ENCODE assay signal across 12 cellular contexts in genomic region chr17:61335105-61335844, GRCh38.
A peak's percentile ranks its signal among the peaks of the same experiment; 100 is the strongest.
DNase-seq lines count a peak whose midpoint lies in the region; ATAC-seq and TF ChIP-seq lines count a peak whose summit lies in the region.
"Had no signal": no experiment of that assay in that cellular context is flagged by ENCODE, and none has a peak within 500 bp of the region (broad histone marks: within the 10 kb centered on the region; RNA-seq: fewer than 3 reads in every experiment).

No MANE protein-coding gene starts in this region.

- H3K9me3 ChIP-seq in BE2C: no peaks in the 10 kb centered on the region
- H3K9me3 ChIP-seq: HAP-1 had no signal

- H3K4me1 ChIP-seq in BE2C: peaks cover 2% of the 10 kb centered on the region
- H3K4me1 ChIP-seq: HAP-1 had no signal

- H3K4me3 Mint-ChIP-seq in HFFc6: no peak overlapping the region
- no peak overlapping the region for H3K4me3 Mint-ChIP-seq in activated CD8-positive, alpha-beta memory T cell treated with anti-CD3 and anti-CD28 coated beads, Interleukin-2, amount 10 ng/mL, durations not matched to agents 7 days and 5 days

- no peaks in the 10 kb centered on the region for H3K27me3 ChIP-seq in BE2C

- no peaks in the 10 kb centered on the region for H3K36me3 Mint-ChIP-seq in HFFc6 (ENCODE audit: low read depth)
- H3K36me3 Mint-ChIP-seq in activated CD8-positive, alpha-beta memory T cell treated with anti-CD3 and anti-CD28 coated beads, Interleukin-2, amount 10 ng/mL, durations not matched to agents 7 days and 5 days: no peaks in the 10 kb centered on the region

- H3K36me3 ChIP-seq in BE2C: no peaks in the 10 kb centered on the region
- H3K36me3 ChIP-seq: HAP-1 had no signal

- DNase-seq in HFFc6 (peak; percentile 41), T1000 (lab: John Stamatoyannopoulos, UW) (peak; percentile 94), fibroblast of the aortic adventitia (ENCODE audit: low read depth) (peak; percentile 67), skeletal muscle cell (ENCODE audit: low read depth) (peak; percentile 64), BE2C (no peak), dermis blood vessel endothelial cell (no peak)
- DNase-seq in stimulated activated CD4-positive, alpha-beta T cell treated with anti-CD3 and anti-CD28 coated beads, Interleukin-4, amount 100 ng/mL, for 1 hour: no peak
- no peak for DNase-seq in activated CD8-positive, alpha-beta memory T cell treated with anti-CD3 and anti-CD28 coated beads, Interleukin-2, amount 10 ng/mL, durations not matched to agents 7 days and 5 days
- DNase-seq: activated effector memory CD4-positive, alpha-beta T cell treated with anti-CD3 and anti-CD28 coated beads, Interleukin-2, amount 50 U/mL, for 16 hours; central memory CD4-positive, alpha-beta T cell; NCI-H526 treated with DMSO at 0.1 percent for 48 hours had no signal

- TF ChIP-seq CTCF in HFFc6 (IDR thresholded peaks at IDR 0.05): no peak
- TF ChIP-seq CTCF in fibroblast of the aortic adventitia (IDR thresholded peaks at IDR 0.05; ENCODE audit: insufficient read depth, low read length): no peak
- TF ChIP-seq CTCF in BE2C (IDR thresholded peaks at IDR 0.05; ENCODE audit: low read depth, low read length): no peak

- H3K4me3 ChIP-seq in fibroblast of the aortic adventitia (ENCODE audit: low read depth, low read length): no peak overlapping the region
- no peak overlapping the region for H3K4me3 ChIP-seq in skeletal muscle cell (ENCODE audit: low read depth, low read length)
- no peak overlapping the region for H3K4me3 ChIP-seq in BE2C (ENCODE audit: low read depth, low read length)
- H3K4me3 ChIP-seq: HAP-1 had no signal

- H3K27ac Mint-ChIP-seq in HFFc6: peak overlapping the region; percentile 76
- no peak overlapping the region for H3K27ac Mint-ChIP-seq in activated CD8-positive, alpha-beta memory T cell treated with anti-CD3 and anti-CD28 coated beads, Interleukin-2, amount 10 ng/mL, durations not matched to agents 7 days and 5 days

- H3K4me1 Mint-ChIP-seq in HFFc6 (ENCODE audit: low read depth): peaks cover 17% of the 10 kb centered on the region
- no peaks in the 10 kb centered on the region for H3K4me1 Mint-ChIP-seq in activated CD8-positive, alpha-beta memory T cell treated with anti-CD3 and anti-CD28 coated beads, Interleukin-2, amount 10 ng/mL, durations not matched to agents 7 days and 5 days

- no peaks in the 10 kb centered on the region for H3K9me3 Mint-ChIP-seq in HFFc6
- no peaks in the 10 kb centered on the region for H3K9me3 Mint-ChIP-seq in activated CD8-positive, alpha-beta memory T cell treated with anti-CD3 and anti-CD28 coated beads, Interleukin-2, amount 10 ng/mL, durations not matched to agents 7 days and 5 days (ENCODE audit: low read depth)

- ATAC-seq in activated CD8-positive, alpha-beta memory T cell treated with anti-CD3 and anti-CD28 coated beads, Interleukin-2, amount 10 ng/mL, durations not matched to agents 7 days and 5 days: no peak

- CTCF ChIA-PET in activated CD8-positive, alpha-beta memory T cell treated with anti-CD3 and anti-CD28 coated beads, Interleukin-2, amount 10 ng/mL, durations not matched to agents 7 days and 5 days (lab: Charles Lee): interaction anchor here (0.7 kb wide), 1 partner anchor 101 kb away, joined by 3 read pairs; no protein-coding TSS in a partner anchor

- peaks cover 3% of the 10 kb centered on the region for H3K27me3 Mint-ChIP-seq in HFFc6 (ENCODE audit: insufficient read depth)
- no peaks in the 10 kb centered on the region for H3K27me3 Mint-ChIP-seq in activated CD8-positive, alpha-beta memory T cell treated with anti-CD3 and anti-CD28 coated beads, Interleukin-2, amount 10 ng/mL, durations not matched to agents 7 days and 5 days

Comparison
In these comparisons a context has a peak if more than half of its experiments do, and no peak if none do; other contexts are left out.
1. DNase-seq: peak in HFFc6 (single experiment), T1000 (single experiment), fibroblast of the aortic adventitia (single experiment) and skeletal muscle cell (single experiment); none in stimulated activated CD4-positive, alpha-beta T cell treated with anti-CD3 and anti-CD28 coated beads, Interleukin-4, amount 100 ng/mL, for 1 hour (single experiment), activated CD8-positive, alpha-beta memory T cell treated with anti-CD3 and anti-CD28 coated beads, Interleukin-2, amount 10 ng/mL, durations not matched to agents 7 days and 5 days (single experiment), BE2C (single experiment) and dermis blood vessel endothelial cell (single experiment).